Comparison of ENCODE assay signal across 8 cellular contexts in genomic region chr6:28940294-28940858, GRCh38. TPM values are rescaled to one million over a fixed set of nuclear protein-coding genes. Genes with fewer than 3 reads are reported as not detected.
DNase-seq lines count a peak whose midpoint lies in the region; ATAC-seq and TF ChIP-seq lines count a peak whose summit lies in the region.

No MANE protein-coding gene starts in this region.

- H3K9me3 ChIP-seq in SJCRH30 (replicated peaks) (no peaks in the 10 kb centered on the region), psoas muscle (no peaks in the 10 kb centered on the region)

- no peaks in the 10 kb centered on the region for H3K4me1 ChIP-seq in SJCRH30
- peaks cover 16% of the 10 kb centered on the region for H3K4me1 ChIP-seq in psoas muscle

- in situ Hi-C loops in ACHN (cut with HindIII; ENCODE audit: low pct_ligation_motif_present, low pct_unique_long_range_greater_than_20kb, low sequenced_read_pairs), result no loop called here

- intact Hi-C loops in psoas muscle (cut with DNase I), result loop anchor here in 1 of 2 donors (1.0 to 10.0 kb wide), 2 partner anchors 44 to 106 kb away; no protein-coding TSS in a partner anchor

- peak overlapping the region; percentile 97 for H3K27ac Mint-ChIP-seq in activated naive CD8-positive, alpha-beta T cell treated with anti-CD3 and anti-CD28 coated beads, Interleukin-2, amount 50 U/mL, for 24 hours

- DNase-seq in ACHN, result peak; percentile 32
- peak in 1 of 2 experiments; percentile 55 for DNase-seq in SJCRH30
- peak; percentile 63 for DNase-seq in activated naive CD8-positive, alpha-beta T cell treated with anti-CD3 and anti-CD28 coated beads, Interleukin-2, amount 50 U/mL, for 24 hours
- peak; percentile 26 for DNase-seq in hepatic stellate cell (ENCODE audit: low spot score)
- DNase-seq in psoas muscle, result no peak

- H3K36me3 ChIP-seq in SJCRH30, result no peaks in the 10 kb centered on the region
- H3K36me3 ChIP-seq in psoas muscle (ENCODE audit: insufficient read depth in 1 of 2, low read depth in 1 of 2), result no peaks in the 10 kb centered on the region

- H3K4me1 Mint-ChIP-seq in activated naive CD8-positive, alpha-beta T cell treated with anti-CD3 and anti-CD28 coated beads, Interleukin-2, amount 50 U/mL, for 24 hours, result peaks cover 50% of the 10 kb centered on the region

- no peaks in the 10 kb centered on the region for H3K9me3 Mint-ChIP-seq in activated naive CD8-positive, alpha-beta T cell treated with anti-CD3 and anti-CD28 coated beads, Interleukin-2, amount 50 U/mL, for 24 hours

- no peak for TF ChIP-seq CTCF in psoas muscle (IDR thresholded peaks at IDR 0.05)

- peaks cover 14% of the 10 kb centered on the region for H3K27me3 Mint-ChIP-seq in activated naive CD8-positive, alpha-beta T cell treated with anti-CD3 and anti-CD28 coated beads, Interleukin-2, amount 50 U/mL, for 24 hours

- H3K4me3 Mint-ChIP-seq in activated naive CD8-positive, alpha-beta T cell treated with anti-CD3 and anti-CD28 coated beads, Interleukin-2, amount 50 U/mL, for 24 hours, result peak overlapping the region; percentile 92

- ATAC-seq in GM18907 (IDR thresholded peaks at IDR 0.05; ENCODE audit: unreplicated experiment) (peak; percentile 32), HG03460 (IDR thresholded peaks at IDR 0.05; ENCODE audit: unreplicated experiment) (peak; percentile 25), psoas muscle (peak; percentile 25 to 42 (median 32)), GM19467 (IDR thresholded peaks at IDR 0.05; ENCODE audit: unreplicated experiment) (no peak)
- peak; percentile 26 for ATAC-seq in activated naive CD8-positive, alpha-beta T cell treated with anti-CD3 and anti-CD28 coated beads, Interleukin-2, amount 50 U/mL, for 24 hours

- H3K27me3 ChIP-seq in SJCRH30, result no peaks in the 10 kb centered on the region
- H3K27me3 ChIP-seq in psoas muscle (ENCODE audit: insufficient read depth in 3 of 3, low read length in 2 of 3), result peaks cover 0 to 23% (median 0%) of the 10 kb centered on the region in 3 donors

- peak overlapping the region; percentile 68 for H3K4me3 ChIP-seq in SJCRH30
- H3K4me3 ChIP-seq in psoas muscle, result peak overlapping the region; percentile 71

- H3K36me3 Mint-ChIP-seq in activated naive CD8-positive, alpha-beta T cell treated with anti-CD3 and anti-CD28 coated beads, Interleukin-2, amount 50 U/mL, for 24 hours (ENCODE audit: low read depth), result peaks cover 5% of the 10 kb centered on the region

- 1 to 2% (median 2%) methylated on average over 17 of the region's 17 CpGs for WGBS in psoas muscle, 3 donors

- peak overlapping the region; percentile 32 for H3K27ac ChIP-seq in SJCRH30
- H3K27ac ChIP-seq in psoas muscle, result peak overlapping the region; percentile 42

RNA-seq across cellular contexts. Expression of gene TRIM27, which starts 16.6 kb away (rescaled TPM):
- total RNA-seq in SJCRH30 (2014; rRNA removed; shearing (Covaris generic)), result 48.2 and 52.8 TPM in 2 replicates
- total RNA-seq in psoas muscle, result 10 to 100 TPM; 15.0 to 26.0 (median 23.6) TPM
- polyA plus RNA-seq in psoas muscle, result 10 to 100 TPM; 15.5 to 42.8 (median 39.5) TPM

Comparison
In these comparisons a context has a peak if more than half of its experiments do, and no peak if none do; other contexts are left out.
1. DNase-seq: peak in ACHN (single experiment), activated naive CD8-positive, alpha-beta T cell treated with anti-CD3 and anti-CD28 coated beads, Interleukin-2, amount 50 U/mL, for 24 hours (single experiment) and hepatic stellate cell (single experiment); none in psoas muscle (0 of 2).